ENCODE assay signal across 27 cellular contexts in genomic region chr6:14828146-14828705, GRCh38.
"Had no signal": no experiment of that assay in that cellular context is flagged by ENCODE, and none has a peak within 500 bp of the region (broad histone marks: within the 10 kb centered on the region; RNA-seq: fewer than 3 reads in every experiment).

No MANE protein-coding gene starts in this region.

- H3K9me3 Mint-ChIP-seq: activated B cell treated with CpG ODN at 0.5 μM for 24 hours; activated T-cell treated with anti-CD3 and anti-CD28 coated beads, Interleukin-2, amount 50 U/mL, for 4 hours; activated T-helper 2 cell treated with anti-CD3 and anti-CD28 coated beads, Interferon-gamma antibody, Interleukin-2, Interleukin-4, amounts not matched to agents 10 μg/mL and 5 μg/mL and 100 μg/mL, durations not matched to agents 14 hours and 24 hours and 36 hours; central memory CD8-positive, alpha-beta T cell; effector memory CD8-positive, alpha-beta T cell; natural killer cell treated with Interleukin-12 subunit alpha and Interleukin-12 subunit beta and Interleukin-15 and Interleukin-18, amount 100 ng/mL, for 72 hours; stimulated activated memory B cell treated with anti-CD40 and anti-IgM and Interleukin-4, amounts not matched to agents 10 μg/mL and 1 μg/mL and 100 μg/mL, for 72 hours had no signal

- H3K27ac ChIP-seq: adrenal gland, ascending aorta, breast epithelium, esophagus muscularis mucosa, sigmoid colon, stomach, suprapubic skin, tibial nerve had no signal

- H3K36me3 ChIP-seq: adrenal gland, ascending aorta, breast epithelium, esophagus muscularis mucosa, sigmoid colon, stomach, suprapubic skin, tibial nerve had no signal

- H3K27ac Mint-ChIP-seq: activated B cell treated with CpG ODN at 0.5 μM for 24 hours; activated CD4-positive, alpha-beta T cell treated with anti-CD3 and anti-CD28 coated beads for 36 hours; activated naive CD8-positive, alpha-beta T cell; activated T-helper 2 cell treated with anti-CD3 and anti-CD28 coated beads, Interferon-gamma antibody, Interleukin-2, Interleukin-4, amounts not matched to agents 10 μg/mL and 5 μg/mL and 100 μg/mL, durations not matched to agents 14 hours and 24 hours and 36 hours; effector memory CD8-positive, alpha-beta T cell; stimulated activated memory B cell treated with anti-CD40 and anti-IgM and Interleukin-4, amounts not matched to agents 10 μg/mL and 1 μg/mL and 100 μg/mL, for 72 hours had no signal

- H3K27me3 ChIP-seq: adrenal gland, ascending aorta, breast epithelium, esophagus muscularis mucosa, sigmoid colon, stomach, suprapubic skin, tibial nerve had no signal

- H3K9me3 ChIP-seq: adrenal gland, ascending aorta, breast epithelium, esophagus muscularis mucosa, sigmoid colon, stomach, suprapubic skin, tibial nerve had no signal

- H3K36me3 Mint-ChIP-seq: activated naive CD8-positive, alpha-beta T cell; natural killer cell treated with Interleukin-12 subunit alpha and Interleukin-12 subunit beta and Interleukin-15 and Interleukin-18, amount 100 ng/mL, for 72 hours; stimulated activated memory B cell treated with anti-CD40 and anti-IgM and Interleukin-4, amounts not matched to agents 10 μg/mL and 1 μg/mL and 100 μg/mL, for 72 hours had no signal

- H3K27me3 Mint-ChIP-seq: activated B cell treated with CpG ODN at 0.5 μM for 24 hours; activated CD4-positive, alpha-beta T cell treated with anti-CD3 and anti-CD28 coated beads for 36 hours; activated naive CD8-positive, alpha-beta T cell; stimulated activated memory B cell treated with anti-CD40 and anti-IgM and Interleukin-4, amounts not matched to agents 10 μg/mL and 1 μg/mL and 100 μg/mL, for 72 hours had no signal

- H3K4me1 Mint-ChIP-seq: activated B cell treated with CpG ODN at 0.5 μM for 24 hours; central memory CD8-positive, alpha-beta T cell had no signal

- H3K4me3 ChIP-seq: adrenal gland, ascending aorta, breast epithelium, esophagus muscularis mucosa, sigmoid colon, smooth muscle cell, stomach, suprapubic skin, tibial nerve had no signal

- FAIRE-seq: colon, frontal cortex, islet of Langerhans had no signal

- ATAC-seq: activated CD4-positive, alpha-beta T cell treated with anti-CD3 and anti-CD28 coated beads for 36 hours; activated T-cell treated with anti-CD3 and anti-CD28 coated beads, Interleukin-2, amount 50 U/mL, for 4 hours; effector memory CD8-positive, alpha-beta T cell; natural killer cell treated with Interleukin-12 subunit alpha and Interleukin-12 subunit beta and Interleukin-15 and Interleukin-18, amount 100 ng/mL, for 72 hours; stimulated activated memory B cell treated with anti-CD40 and anti-IgM and Interleukin-4, amounts not matched to agents 10 μg/mL and 1 μg/mL and 100 μg/mL, for 72 hours had no signal

- H3K4me3 Mint-ChIP-seq: activated B cell treated with CpG ODN at 0.5 μM for 24 hours; activated CD4-positive, alpha-beta T cell treated with anti-CD3 and anti-CD28 coated beads for 36 hours; activated naive CD8-positive, alpha-beta T cell; activated T-cell treated with anti-CD3 and anti-CD28 coated beads, Interleukin-2, amount 50 U/mL, for 4 hours; central memory CD8-positive, alpha-beta T cell; effector memory CD8-positive, alpha-beta T cell; natural killer cell treated with Interleukin-12 subunit alpha and Interleukin-12 subunit beta and Interleukin-15 and Interleukin-18, amount 100 ng/mL, for 72 hours; stimulated activated memory B cell treated with anti-CD40 and anti-IgM and Interleukin-4, amounts not matched to agents 10 μg/mL and 1 μg/mL and 100 μg/mL, for 72 hours had no signal

- H3K4me1 ChIP-seq: adrenal gland, ascending aorta, breast epithelium, stomach had no signal

- H3K4me2 ChIP-seq: smooth muscle cell had no signal

- DNase-seq: activated B cell treated with CpG ODN at 0.5 μM for 24 hours; activated CD4-positive, alpha-beta T cell treated with anti-CD3 and anti-CD28 coated beads for 36 hours; activated CD4-positive, alpha-beta T cell treated with anti-CD3 and anti-CD28 coated beads, Interleukin-2, amount 50 U/mL, for 48 hours; activated CD8-positive, alpha-beta memory T cell treated with anti-CD3 and anti-CD28 coated beads, Interleukin-2, amount 50 U/mL, for 48 hours; activated naive CD4-positive, alpha-beta T cell; activated T-cell treated with anti-CD3 and anti-CD28 coated beads, Interleukin-2, amount 50 U/mL, for 4 hours; adrenal gland; effector memory CD8-positive, alpha-beta T cell; hippocampal formation; midbrain; sigmoid colon; stimulated activated CD4-positive, alpha-beta T cell treated with anti-CD3 and anti-CD28 coated beads, Interleukin-15, amount 100 ng/mL, for 24 hours; stomach had no signal
